ENCODE assay signal across 27 cellular contexts in genomic region chrX:16971694-16972093, GRCh38. TPM values are rescaled to one million over a fixed set of nuclear protein-coding genes. Genes with fewer than 3 reads are reported as not detected.
"Had no signal": no experiment of that assay in that cellular context is flagged by ENCODE, and none has a peak within 500 bp of the region (broad histone marks: within the 10 kb centered on the region; RNA-seq: fewer than 3 reads in every experiment).

No MANE protein-coding gene starts in this region.

- H3K9me3 Mint-ChIP-seq: activated CD4-positive, alpha-beta memory T cell treated with anti-CD3 and anti-CD28 coated beads, Interleukin-2, amount 10 ng/mL, durations not matched to agents 7 days and 5 days; activated naive CD4-positive, alpha-beta T cell treated with anti-CD3 and anti-CD28 coated beads, Interleukin-2, amount 10 ng/mL, durations not matched to agents 7 days and 5 days; activated naive CD8-positive, alpha-beta T cell treated with anti-CD3 and anti-CD28 coated beads for 36 hours; activated T-cell treated with anti-CD3 and anti-CD28 coated beads, Interleukin-2, amount 50 U/mL, for 72 hours; activated T-helper 2 cell treated with anti-CD3 and anti-CD28 coated beads, Interferon-gamma antibody, Interleukin-2, Interleukin-4, amounts not matched to agents 10 μg/mL and 5 μg/mL and 100 μg/mL, durations not matched to agents 14 hours and 24 hours and 36 hours; T-cell had no signal

- DNase-seq: activated CD4-positive, alpha-beta memory T cell treated with anti-CD3 and anti-CD28 coated beads, Interleukin-2, amount 10 ng/mL, durations not matched to agents 7 days and 5 days; activated CD4-positive, alpha-beta T cell treated with anti-CD3 and anti-CD28 coated beads, Interleukin-2, amount 50 U/mL, for 1 hour; activated CD4-positive, CD25-positive, alpha-beta regulatory T cell; activated CD8-positive, alpha-beta memory T cell treated with anti-CD3 and anti-CD28 coated beads, Interleukin-2, amount 50 U/mL, for 4 hours; activated gamma-delta T cell treated with Interleukin-2 at 50 U/mL for 16 hours; activated naive CD4-positive, alpha-beta T cell treated with anti-CD3 and anti-CD28 coated beads, Interleukin-2, amount 10 ng/mL, durations not matched to agents 7 days and 5 days; activated naive CD8-positive, alpha-beta T cell treated with anti-CD3 and anti-CD28 coated beads for 36 hours; activated T-cell treated with anti-CD3 and anti-CD28 coated beads, Interleukin-2, amount 50 U/mL, for 72 hours; anterior cingulate cortex; central memory CD4-positive, alpha-beta T cell; Kasumi-1; NCI-H1092; NCI-H1417; NCI-H1930; NCI-H2107; NCI-H2171 treated with DMSO at 0.1 percent for 48 hours; NCI-H82; NK-92 treated with Interleukin-12 subunit alpha and Interleukin-12 subunit beta, amount 100 ng/mL, for 24 hours; RPMI8226; T-cell; T1000 had no signal

- ATAC-seq: Panc1, Right ventricle myocardium inferior, T-cell had no signal

- H3K4me3 Mint-ChIP-seq: activated CD4-positive, alpha-beta memory T cell treated with anti-CD3 and anti-CD28 coated beads, Interleukin-2, amount 10 ng/mL, durations not matched to agents 7 days and 5 days; activated naive CD4-positive, alpha-beta T cell treated with anti-CD3 and anti-CD28 coated beads, Interleukin-2, amount 10 ng/mL, durations not matched to agents 7 days and 5 days; activated naive CD8-positive, alpha-beta T cell treated with anti-CD3 and anti-CD28 coated beads for 36 hours; activated T-cell treated with anti-CD3 and anti-CD28 coated beads, Interleukin-2, amount 50 U/mL, for 72 hours; T-cell had no signal

- H3K27me3 Mint-ChIP-seq: activated naive CD4-positive, alpha-beta T cell treated with anti-CD3 and anti-CD28 coated beads, Interleukin-2, amount 10 ng/mL, durations not matched to agents 7 days and 5 days had no signal

- H3K36me3 Mint-ChIP-seq: activated naive CD4-positive, alpha-beta T cell treated with anti-CD3 and anti-CD28 coated beads, Interleukin-2, amount 10 ng/mL, durations not matched to agents 7 days and 5 days; activated naive CD8-positive, alpha-beta T cell treated with anti-CD3 and anti-CD28 coated beads for 36 hours; T-cell had no signal

- H3K4me3 ChIP-seq: SK-N-MC had no signal

- H3K27ac Mint-ChIP-seq: activated CD4-positive, alpha-beta memory T cell treated with anti-CD3 and anti-CD28 coated beads, Interleukin-2, amount 10 ng/mL, durations not matched to agents 7 days and 5 days; activated naive CD4-positive, alpha-beta T cell treated with anti-CD3 and anti-CD28 coated beads, Interleukin-2, amount 10 ng/mL, durations not matched to agents 7 days and 5 days; activated naive CD8-positive, alpha-beta T cell treated with anti-CD3 and anti-CD28 coated beads for 36 hours; activated T-cell treated with anti-CD3 and anti-CD28 coated beads, Interleukin-2, amount 50 U/mL, for 72 hours; activated T-helper 2 cell treated with anti-CD3 and anti-CD28 coated beads, Interferon-gamma antibody, Interleukin-2, Interleukin-4, amounts not matched to agents 10 μg/mL and 5 μg/mL and 100 μg/mL, durations not matched to agents 14 hours and 24 hours and 36 hours; T-cell had no signal

- H3K4me1 Mint-ChIP-seq: activated CD4-positive, alpha-beta memory T cell treated with anti-CD3 and anti-CD28 coated beads, Interleukin-2, amount 10 ng/mL, durations not matched to agents 7 days and 5 days; activated naive CD4-positive, alpha-beta T cell treated with anti-CD3 and anti-CD28 coated beads, Interleukin-2, amount 10 ng/mL, durations not matched to agents 7 days and 5 days had no signal

- H3K27ac ChIP-seq: SK-N-MC had no signal

- FAIRE-seq: bronchial epithelial cell, TTC549 had no signal

RNA-seq across cellular contexts. Expression of gene REPS2, which starts 25.2 kb away (rescaled TPM):
- total RNA-seq: activated naive CD8-positive, alpha-beta T cell treated with anti-CD3 and anti-CD28 coated beads for 36 hours had no signal
